1 cellular context compared by ENCODE assay signal in genomic region chr20:4613718-4614620, GRCh38.
TF ChIP-seq lines count a peak whose summit lies in the region.

No MANE protein-coding gene starts in this region.

TF ChIP-seq in GM23338, 12 proteins besides CTCF, POLR2A, EP300 and RAD21 (continued from another document):
- TF ChIP-seq ZNF462 (CRISPR knock-in tag; IDR thresholded peaks at IDR 0.05) (no peak), REST (IDR thresholded peaks at IDR 0.05; ENCODE audit: unreplicated experiment) (no peak), POLR2AphosphoS5 (IDR thresholded peaks at IDR 0.05; ENCODE audit: low read depth) (no peak), EZH2 (IDR thresholded peaks at IDR 0.05; ENCODE audit: low read depth, unreplicated experiment) (no peak)
- TF ChIP-seq, protein P1, sequence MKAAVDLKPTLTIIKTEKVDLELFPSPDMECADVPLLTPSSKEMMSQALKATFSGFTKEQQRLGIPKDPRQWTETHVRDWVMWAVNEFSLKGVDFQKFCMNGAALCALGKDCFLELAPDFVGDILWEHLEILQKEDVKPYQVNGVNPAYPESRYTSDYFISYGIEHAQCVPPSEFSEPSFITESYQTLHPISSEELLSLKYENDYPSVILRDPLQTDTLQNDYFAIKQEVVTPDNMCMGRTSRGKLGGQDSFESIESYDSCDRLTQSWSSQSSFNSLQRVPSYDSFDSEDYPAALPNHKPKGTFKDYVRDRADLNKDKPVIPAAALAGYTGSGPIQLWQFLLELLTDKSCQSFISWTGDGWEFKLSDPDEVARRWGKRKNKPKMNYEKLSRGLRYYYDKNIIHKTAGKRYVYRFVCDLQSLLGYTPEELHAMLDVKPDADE (IDR thresholded peaks at IDR 0.05) = no peak
